26 cellular contexts compared by ENCODE assay signal in genomic region chr3:134988666-134989065, GRCh38.
"Had no signal": no experiment of that assay in that cellular context is flagged by ENCODE, and none has a peak within 500 bp of the region (broad histone marks: within the 10 kb centered on the region; RNA-seq: fewer than 3 reads in every experiment).

No MANE protein-coding gene starts in this region.

- H2AFZ ChIP-seq: parathyroid adenoma had no signal

- H3K79me2 ChIP-seq: parathyroid adenoma had no signal

- DNase-seq: activated B cell treated with CpG ODN at 0.5 μM for 24 hours; activated CD4-positive, alpha-beta T cell treated with anti-CD3 and anti-CD28 coated beads for 36 hours; activated CD8-positive, alpha-beta memory T cell treated with anti-CD3 and anti-CD28 coated beads, Interleukin-2, amount 10 ng/mL, durations not matched to agents 7 days and 5 days; activated CD8-positive, alpha-beta T cell treated with anti-CD3 and anti-CD28 coated beads, Interleukin-2, amount 10 ng/mL, durations not matched to agents 7 days and 5 days; activated naive CD8-positive, alpha-beta T cell treated with anti-CD3 and anti-CD28 coated beads, Interleukin-2, amount 50 U/mL, for 24 hours; activated T-cell treated with anti-CD3 and anti-CD28 coated beads, Interleukin-2, amount 50 U/mL, for 48 hours; amygdala; dermis blood vessel endothelial cell; effector CD8-positive, alpha-beta T cell; esophagus squamous epithelium; kidney glomerular epithelial cell; left lung; lower lobe of right lung; mesenchymal stem cell; naive thymus-derived CD8-positive, alpha-beta T cell; occipital lobe; right cardiac atrium; spleen; stimulated activated naive CD4-positive, alpha-beta T cell; T-cell; uterus had no signal

- H3K27ac ChIP-seq: breast epithelium, epithelial cell of prostate, esophagus squamous epithelium, gastroesophageal sphincter, left lung, lower lobe of right lung, parathyroid adenoma, spleen, thoracic aorta, uterus had no signal

- H3K9ac ChIP-seq: parathyroid adenoma had no signal

- H3K36me3 ChIP-seq: breast epithelium, esophagus squamous epithelium, gastroesophageal sphincter, left lung, lower lobe of right lung, spleen, thoracic aorta, uterus had no signal

- ATAC-seq: activated CD4-positive, alpha-beta T cell treated with anti-CD3 and anti-CD28 coated beads for 36 hours; activated CD8-positive, alpha-beta memory T cell treated with anti-CD3 and anti-CD28 coated beads, Interleukin-2, amount 10 ng/mL, durations not matched to agents 7 days and 5 days; activated CD8-positive, alpha-beta T cell treated with anti-CD3 and anti-CD28 coated beads, Interleukin-2, amount 10 ng/mL, durations not matched to agents 7 days and 5 days; activated naive CD8-positive, alpha-beta T cell treated with anti-CD3 and anti-CD28 coated beads, Interleukin-2, amount 50 U/mL, for 24 hours; gastroesophageal sphincter; left lung; lower lobe of right lung; naive thymus-derived CD8-positive, alpha-beta T cell; right cardiac atrium; T-cell had no signal

- H3K4me3 ChIP-seq: breast epithelium, esophagus squamous epithelium, gastroesophageal sphincter, left lung, lower lobe of right lung, spleen, thoracic aorta, uterus had no signal

- H3K4me1 ChIP-seq: breast epithelium, esophagus squamous epithelium, gastroesophageal sphincter, left lung, lower lobe of right lung, parathyroid adenoma, spleen, uterus had no signal

- H3K9me3 ChIP-seq: breast epithelium, esophagus squamous epithelium, gastroesophageal sphincter, left lung, lower lobe of right lung, spleen, thoracic aorta, uterus had no signal

- H3K27me3 ChIP-seq: breast epithelium, esophagus squamous epithelium, gastroesophageal sphincter, left lung, spleen, uterus had no signal
